8 cellular contexts compared by ENCODE assay signal in the genomic region with DNA sequence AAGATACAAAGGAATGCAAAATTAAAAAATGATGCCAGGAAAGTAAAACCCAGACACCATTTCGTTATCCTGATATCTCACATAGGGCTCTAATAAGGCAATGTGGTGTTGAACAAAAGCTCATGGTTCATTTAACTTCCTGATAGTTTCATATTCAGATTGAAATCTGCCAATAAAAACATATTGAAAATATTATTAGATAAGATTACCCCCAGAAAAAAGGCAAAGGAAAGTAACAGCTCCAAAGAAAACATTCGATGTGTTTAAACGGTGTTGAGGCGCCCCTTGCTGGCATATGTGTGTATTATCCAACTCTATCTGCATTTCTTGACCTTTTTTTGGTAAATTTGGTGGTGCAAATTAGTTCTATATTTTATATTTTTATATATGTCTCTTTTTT.
DNase-seq lines count a peak whose midpoint lies in the region; ATAC-seq, FAIRE-seq and TF ChIP-seq lines count a peak whose summit lies in the region.

No MANE protein-coding gene starts in this region.

- no peaks in the 10 kb centered on the region for H3K4me1 Mint-ChIP-seq in activated naive CD8-positive, alpha-beta T cell treated with anti-CD3 and anti-CD28 coated beads for 36 hours

- H3K4me3 ChIP-seq in A549 (no peak overlapping the region), PC-3 (ENCODE audit: low read length) (no peak overlapping the region), smooth muscle cell (no peak overlapping the region)

- no peaks in the 10 kb centered on the region for H3F3A ChIP-seq in PC-3 (ENCODE audit: low read length, unreplicated experiment)
- no peaks in the 10 kb centered on the region for H3F3A ChIP-seq in smooth muscle cell (ENCODE audit: low read depth)

- no peaks in the 10 kb centered on the region for H3K27me3 Mint-ChIP-seq in activated naive CD8-positive, alpha-beta T cell treated with anti-CD3 and anti-CD28 coated beads for 36 hours

- H4K20me1 ChIP-seq in PC-3 (ENCODE audit: low read length) (no peaks in the 10 kb centered on the region), smooth muscle cell (ENCODE audit: low read depth) (no peaks in the 10 kb centered on the region)

- H3K9me3 Mint-ChIP-seq in activated naive CD8-positive, alpha-beta T cell treated with anti-CD3 and anti-CD28 coated beads for 36 hours: no peaks in the 10 kb centered on the region

- no TSS peak for BruUV-seq in PC-3 (replicated peaks; lab: Mats Ljungman, UMichigan)

- H3K9me2 ChIP-seq in PC-3 (replicated peaks; ENCODE audit: low read length): no peaks in the 10 kb centered on the region

- H3K9me3 ChIP-seq in A549 (no peaks in the 10 kb centered on the region), PC-3 (ENCODE audit: low read length) (no peaks in the 10 kb centered on the region), smooth muscle cell (replicated peaks; ENCODE audit: low read depth) (no peaks in the 10 kb centered on the region)

- no peak overlapping the region for H3K27ac ChIP-seq in A549
- H3K27ac ChIP-seq in PC-3 (ENCODE audit: low read length): no peak overlapping the region
- no peak overlapping the region for H3K27ac ChIP-seq in smooth muscle cell (ENCODE audit: low read depth)

- no peak for ATAC-seq in A549
- ATAC-seq in PC-3: no peak
- ATAC-seq in left ventricle myocardium superior: peak; percentile 58
- no peak for ATAC-seq in HG02678 (IDR thresholded peaks at IDR 0.05; ENCODE audit: unreplicated experiment)

- no peak overlapping the region for H3K4me3 Mint-ChIP-seq in activated naive CD8-positive, alpha-beta T cell treated with anti-CD3 and anti-CD28 coated beads for 36 hours

- 23% methylated on average over 4 of the region's 4 CpGs for WGBS in A549 (ENCODE audit: missing lambda C conversion rate)
- 49% methylated on average over 4 of the region's 4 CpGs for WGBS in smooth muscle cell (ENCODE audit: low lambda C conversion rate)

- H3K36me3 Mint-ChIP-seq in activated naive CD8-positive, alpha-beta T cell treated with anti-CD3 and anti-CD28 coated beads for 36 hours: peaks cover 16% of the 10 kb centered on the region

- no peak for TF ChIP-seq EP300 in A549 (IDR thresholded peaks at IDR 0.05)

- H3K79me2 ChIP-seq in PC-3 (ENCODE audit: low read length): no peaks in the 10 kb centered on the region
- no peaks in the 10 kb centered on the region for H3K79me2 ChIP-seq in smooth muscle cell (ENCODE audit: low read depth)

- TF ChIP-seq RAD21 in A549 (conservative IDR thresholded peaks at IDR 0.05 in 1 of 2, IDR thresholded peaks at IDR 0.05 in 1 of 2): peak; percentile 85 to 89

- H3K4me1 ChIP-seq in A549 (peaks cover 13% of the 10 kb centered on the region; the same call in 2 of the 3 replicates), PC-3 (ENCODE audit: insufficient read depth, low read length) (no peaks in the 10 kb centered on the region), smooth muscle cell (ENCODE audit: low read depth) (no peaks in the 10 kb centered on the region)

- DNase-seq in A549 (ENCODE audit: low read depth in 1 of 2, low spot score in 1 of 2): peak; percentile 6 to 31
- peak; percentile 6 for DNase-seq in GF-D8 (lab: John Stamatoyannopoulos, UW)
- DNase-seq in PC-3: peak; percentile 41
- peak; percentile 5 for DNase-seq in activated naive CD8-positive, alpha-beta T cell treated with anti-CD3 and anti-CD28 coated beads for 36 hours
- DNase-seq in left ventricle myocardium superior: peak; percentile 36
- no peak for DNase-seq in smooth muscle cell (lab: John Stamatoyannopoulos, UW; ENCODE audit: unreplicated experiment)
- no peak for DNase-seq in NCI-H2029 treated with DMSO at 0.1 percent for 48 hours (lab: John Stamatoyannopoulos, UW)

- H3K27me3 ChIP-seq in PC-3 (ENCODE audit: low read length) (no peaks in the 10 kb centered on the region), smooth muscle cell (ENCODE audit: low read depth) (no peaks in the 10 kb centered on the region)

- TF ChIP-seq CTCF in A549 (IDR thresholded peaks at IDR 0.05) (peak; percentile 77), PC-3 (conservative IDR thresholded peaks at IDR 0.05; ENCODE audit: low read depth, low read length) (peak; percentile 67), smooth muscle cell (IDR thresholded peaks at IDR 0.05; ENCODE audit: borderline replicate concordance, insufficient read depth, poor library complexity, severe bottlenecking) (peak; percentile 81)

- H2AFZ ChIP-seq in PC-3 (ENCODE audit: low read length) (no peak overlapping the region), smooth muscle cell (ENCODE audit: low read depth) (no peak overlapping the region)

- no peak for FAIRE-seq in A549 (lab: Jason Lieb, UNC)

- no peak overlapping the region for H3K27ac Mint-ChIP-seq in activated naive CD8-positive, alpha-beta T cell treated with anti-CD3 and anti-CD28 coated beads for 36 hours

- CTCF ChIA-PET in A549 (lab: Yijun Ruan, JAX): interaction anchor here (0.6 to 6.6 kb wide), 22 partner anchors 11 to 236 kb away, joined by 3 to 63 read pairs (median 4); a partner anchor contains a TSS
- CTCF ChIA-PET in PC-3 (lab: Charles Lee): interaction anchor here (0.5 to 1.0 kb wide), 3 partner anchors 166 to 350 kb away, joined by 3 to 6 read pairs (median 4); no protein-coding TSS in a partner anchor

- POLR2A ChIA-PET in A549 (lab: Yijun Ruan, JAX) (interaction anchor here (0.6 kb wide), 1 partner anchor 203 kb away, joined by 3 read pairs; no protein-coding TSS in a partner anchor), PC-3 (lab: Charles Lee; ENCODE audit: unreplicated experiment) (no interaction called here)

- no peak for TF ChIP-seq POLR2A in A549 (IDR thresholded peaks at IDR 0.05; ENCODE audit: low read length)

- H3K4me2 ChIP-seq in A549 (no peak overlapping the region), PC-3 (ENCODE audit: low read length) (no peak overlapping the region), smooth muscle cell (no peak overlapping the region)

- H3K9ac ChIP-seq in PC-3 (ENCODE audit: low read length) (no peak overlapping the region), smooth muscle cell (ENCODE audit: low read depth) (no peak overlapping the region)

- intact Hi-C loops in PC-3 (cut with micrococcal nuclease) (loop anchor here (1.0 kb wide), 2 partner anchors 170 to 228 kb away; no protein-coding TSS in a partner anchor), left ventricle myocardium superior (cut with micrococcal nuclease) (loop anchor here (2.0 kb wide), 1 partner anchor 170 kb away; no protein-coding TSS in a partner anchor)

- H3K36me3 ChIP-seq in PC-3 (ENCODE audit: low read depth, low read length): peaks cover 5% of the 10 kb centered on the region; the same call in 1 of the 2 replicates
- H3K36me3 ChIP-seq in smooth muscle cell (ENCODE audit: low read depth): peaks cover 14% of the 10 kb centered on the region

TF ChIP-seq in A549, 52 proteins besides CTCF, POLR2A, EP300 and RAD21:
- TF ChIP-seq SMC3 (IDR thresholded peaks at IDR 0.05) (peak; percentile 86), CHD4 (IDR thresholded peaks at IDR 0.05; ENCODE audit: borderline replicate concordance) (no peak), ZC3H11A (IDR thresholded peaks at IDR 0.05) (no peak)

Comparison
In these comparisons a context has a peak if more than half of its experiments do, and no peak if none do; other contexts are left out.
1. DNase-seq: peak in A549 (2 of 2), GF-D8 (single experiment), PC-3 (single experiment), activated naive CD8-positive, alpha-beta T cell treated with anti-CD3 and anti-CD28 coated beads for 36 hours (single experiment) and left ventricle myocardium superior (single experiment); none in smooth muscle cell (single experiment) and NCI-H2029 treated with DMSO at 0.1 percent for 48 hours (single experiment).
2. Peak in every context shown above with its lines, with median percentiles within 50 percentile points of each other: CTCF ChIP-seq.